10 cellular contexts compared by ENCODE assay signal in the genomic region with DNA sequence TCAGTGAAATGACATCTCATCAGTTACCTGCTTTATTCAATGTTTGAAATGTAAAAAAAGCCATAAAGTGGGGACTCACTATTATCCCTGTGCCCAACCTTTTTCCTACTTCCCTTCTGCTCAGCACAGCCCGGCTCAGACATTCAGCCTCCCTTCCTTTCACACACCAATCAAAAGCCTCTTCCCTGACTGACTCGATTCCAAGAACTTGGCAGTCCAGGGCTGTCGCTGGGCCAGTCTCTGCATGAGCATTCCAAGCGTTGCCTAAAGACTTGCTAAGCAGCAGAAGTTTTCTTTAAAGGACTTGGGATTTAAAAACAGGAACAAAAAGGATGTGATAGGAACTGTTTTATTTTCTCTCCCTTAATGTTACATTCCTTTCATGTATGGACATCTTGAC. TPM values are rescaled to one million over a fixed set of nuclear protein-coding genes. Genes with fewer than 3 reads are reported as not detected.
DNase-seq lines count a peak whose midpoint lies in the region; ATAC-seq and TF ChIP-seq lines count a peak whose summit lies in the region.
"Had no signal": no experiment of that assay in that cellular context is flagged by ENCODE, and none has a peak within 500 bp of the region (broad histone marks: within the 10 kb centered on the region; RNA-seq: fewer than 3 reads in every experiment).

No MANE protein-coding gene starts in this region.

- intact Hi-C loops in sciatic nerve (cut with DNase I) = no loop called here

- H3K36me3 Mint-ChIP-seq in chondrocyte (ENCODE audit: low read depth) = peaks cover 2% of the 10 kb centered on the region

- H3K27ac Mint-ChIP-seq in chondrocyte (ENCODE audit: unreplicated experiment) = peak overlapping the region; percentile 95
- H3K27ac Mint-ChIP-seq: stimulated activated naive CD8-positive, alpha-beta T cell treated with anti-CD3 and anti-CD28 coated beads, Interleukin-15, Interleukin-2, amounts not matched to agents 100 ng/mL and 50 ng/mL, for 24 hours had no signal

- H3K4me1 Mint-ChIP-seq in chondrocyte (ENCODE audit: low read depth) = peaks cover 30% of the 10 kb centered on the region

- peak; percentile 58 for DNase-seq in GM04504 (ENCODE audit: low read depth)
- no peak for DNase-seq in chondrocyte (ENCODE audit: low spot score)
- DNase-seq in iPS-NIHi11 (ENCODE audit: low spot score) = peak; percentile 34
- DNase-seq in sciatic nerve (ENCODE audit: low spot score) = peak; percentile 68
- no peak for DNase-seq in NCI-H1694 treated with DMSO at 0.1 percent for 48 hours (lab: John Stamatoyannopoulos, UW)
- no peak for DNase-seq in RPMI8226
- DNase-seq: activated effector memory CD4-positive, alpha-beta T cell treated with anti-CD3 and anti-CD28 coated beads, Interleukin-2, amount 50 U/mL, for 16 hours had no signal

- no peaks in the 10 kb centered on the region for H3K9me3 Mint-ChIP-seq in chondrocyte (ENCODE audit: low read depth)
- H3K9me3 Mint-ChIP-seq: stimulated activated naive CD8-positive, alpha-beta T cell treated with anti-CD3 and anti-CD28 coated beads, Interleukin-15, Interleukin-2, amounts not matched to agents 100 ng/mL and 50 ng/mL, for 24 hours had no signal

- no peak for TF ChIP-seq CTCF in chondrocyte (IDR thresholded peaks at IDR 0.05)

- peak; percentile 92 for ATAC-seq in sciatic nerve
- no peak for ATAC-seq in HG02884 (IDR thresholded peaks at IDR 0.05; ENCODE audit: unreplicated experiment)
- no peak for ATAC-seq in HG02970 (IDR thresholded peaks at IDR 0.05; ENCODE audit: low FRiP score, unreplicated experiment)

- H3K4me3 Mint-ChIP-seq in chondrocyte (ENCODE audit: unreplicated experiment) = peak overlapping the region; percentile 64
- H3K4me3 Mint-ChIP-seq: stimulated activated naive CD8-positive, alpha-beta T cell treated with anti-CD3 and anti-CD28 coated beads, Interleukin-15, Interleukin-2, amounts not matched to agents 100 ng/mL and 50 ng/mL, for 24 hours had no signal

- no peaks in the 10 kb centered on the region for H3K27me3 Mint-ChIP-seq in chondrocyte (ENCODE audit: low read depth)
- H3K27me3 Mint-ChIP-seq: stimulated activated naive CD8-positive, alpha-beta T cell treated with anti-CD3 and anti-CD28 coated beads, Interleukin-15, Interleukin-2, amounts not matched to agents 100 ng/mL and 50 ng/mL, for 24 hours had no signal

RNA-seq across cellular contexts. Expression of a gene that starts 22.7 kb away (rescaled TPM):
- 18.7 to 28.8 TPM (median 19.8 TPM) in 3 replicates for total RNA-seq in chondrocyte
- total RNA-seq in sciatic nerve = 71.7 TPM

Comparison
In these comparisons a context has a peak if more than half of its experiments do, and no peak if none do; other contexts are left out.
1. DNase-seq: peak in GM04504 (single experiment), iPS-NIHi11 (single experiment) and sciatic nerve (single experiment); none in chondrocyte (single experiment), NCI-H1694 treated with DMSO at 0.1 percent for 48 hours (single experiment) and RPMI8226 (single experiment).